Comparison of ENCODE assay signal across 11 cellular contexts in genomic region chr7:24911213-24911603, GRCh38.
DNase-seq lines count a peak whose midpoint lies in the region; ATAC-seq and TF ChIP-seq lines count a peak whose summit lies in the region.
"Had no signal": no experiment of that assay in that cellular context is flagged by ENCODE, and none has a peak within 500 bp of the region (broad histone marks: within the 10 kb centered on the region; RNA-seq: fewer than 3 reads in every experiment).

No MANE protein-coding gene starts in this region.

- no TSS peak for BruUV-seq in OCI-LY7 (replicated peaks; lab: Mats Ljungman, UMichigan)

- no peaks in the 10 kb centered on the region for H4K20me1 ChIP-seq in OCI-LY7 (ENCODE audit: insufficient read depth, low read length)

- intact Hi-C loops in OCI-LY7 (cut with micrococcal nuclease; ENCODE audit: unreplicated experiment), result no loop called here

- TF ChIP-seq CTCF in HEK293 (tag by site-specific recombination; IDR thresholded peaks at IDR 0.05) (no peak), OCI-LY7 (conservative IDR thresholded peaks at IDR 0.05; ENCODE audit: low read length) (no peak)

- H3K4me1 ChIP-seq in HEK293 (ENCODE audit: control insufficient read depth, insufficient read depth, low read length) (peaks cover 19% of the 10 kb centered on the region), OCI-LY7 (ENCODE audit: insufficient read depth, low read length, poor library complexity, severe bottlenecking) (peaks cover 96% of the 10 kb centered on the region)

- ATAC-seq in natural killer cell treated with Interleukin-12 subunit alpha and Interleukin-12 subunit beta and Interleukin-15 and Interleukin-18, amount 100 ng/mL, for 72 hours, result peak; percentile 70 to 74
- ATAC-seq in HG03025 (IDR thresholded peaks at IDR 0.05; ENCODE audit: low FRiP score, unreplicated experiment), result no peak

- no peaks in the 10 kb centered on the region for H3K36me3 ChIP-seq in HEK293 (ENCODE audit: control insufficient read depth in 2 of 2, insufficient read depth in 1 of 2, low read length in 2 of 2)
- peaks cover 14% of the 10 kb centered on the region for H3K36me3 ChIP-seq in OCI-LY7 (ENCODE audit: insufficient read depth, low read length)

- peak; percentile 12 to 41 for DNase-seq in activated CD4-positive, alpha-beta T cell treated with anti-CD3 and anti-CD28 coated beads for 4 hours
- DNase-seq in activated CD4-positive, alpha-beta T cell treated with anti-CD3 and anti-CD28 coated beads, Interleukin-2, amount 50 U/mL, for 4 hours, result no peak
- DNase-seq in OCI-LY7 (ENCODE audit: low spot score), result peak; percentile 61
- DNase-seq in natural killer cell treated with Interleukin-12 subunit alpha and Interleukin-12 subunit beta and Interleukin-15 and Interleukin-18, amount 100 ng/mL, for 72 hours (ENCODE audit: low spot score), result no peak
- DNase-seq in C1 segment of cervical spinal cord (lab: John Stamatoyannopoulos, UW), result no peak
- DNase-seq in NCI-H526 treated with DMSO at 0.1 percent for 48 hours (lab: John Stamatoyannopoulos, UW), result no peak
- DNase-seq: stimulated activated CD4-positive, alpha-beta T cell treated with anti-CD3 and anti-CD28 coated beads, Interleukin-12 subunit alpha, Interleukin-12 subunit beta, amount 100 ng/mL, for 4 hours had no signal

- H3K9me2 ChIP-seq in OCI-LY7 (ENCODE audit: insufficient read depth, low read length), result no peaks in the 10 kb centered on the region

- no peak overlapping the region for H2AFZ ChIP-seq in OCI-LY7 (ENCODE audit: low read length)

- H3K4me3 ChIP-seq in HEK293 (ENCODE audit: low read depth, low read length) (no peak overlapping the region), OCI-LY7 (ENCODE audit: low read depth, low read length, poor library complexity, severe bottlenecking) (peak overlapping the region; percentile 29)

- H3K27ac ChIP-seq in HEK293 (ENCODE audit: extremely low read depth, low read depth, low read length), result no peak overlapping the region; the same call in 1 of the 2 replicates
- H3K27ac ChIP-seq in OCI-LY7 (ENCODE audit: low read depth, low read length, poor library complexity, severe bottlenecking), result peak overlapping the region; percentile 72
- H3K27ac ChIP-seq: C4-2B, RWPE1 had no signal

- H3K4me3 Mint-ChIP-seq in natural killer cell treated with Interleukin-12 subunit alpha and Interleukin-12 subunit beta and Interleukin-15 and Interleukin-18, amount 100 ng/mL, for 72 hours, result peak overlapping the region; percentile 83

- POLR2A ChIA-PET in HEK293 (lab: Yijun Ruan, JAX) (no interaction called here), OCI-LY7 (lab: Charles Lee) (interaction anchor here (0.6 to 4.0 kb wide), 16 partner anchors 9 to 140 kb away, joined by 3 to 43 read pairs (median 8); no protein-coding TSS in a partner anchor)

- H3K4me2 ChIP-seq in OCI-LY7 (ENCODE audit: low read length), result peak overlapping the region; percentile 64

- H3K4me1 Mint-ChIP-seq in natural killer cell treated with Interleukin-12 subunit alpha and Interleukin-12 subunit beta and Interleukin-15 and Interleukin-18, amount 100 ng/mL, for 72 hours (ENCODE audit: low read depth in 2 of 2), result peaks cover 51 to 60% of the 10 kb centered on the region in 2 donors

- H3K79me2 ChIP-seq in OCI-LY7 (ENCODE audit: insufficient read depth, low read depth, low read length), result peaks cover 93% of the 10 kb centered on the region

- no peaks in the 10 kb centered on the region for H3K27me3 Mint-ChIP-seq in natural killer cell treated with Interleukin-12 subunit alpha and Interleukin-12 subunit beta and Interleukin-15 and Interleukin-18, amount 100 ng/mL, for 72 hours

- CTCF ChIA-PET in HEK293 (lab: Yijun Ruan, JAX), result interaction anchor here (0.7 to 1.5 kb wide), 4 partner anchors 15 to 182 kb away, joined by 3 to 4 read pairs (median 4); no protein-coding TSS in a partner anchor
- CTCF ChIA-PET in OCI-LY7 (lab: Charles Lee; ENCODE audit: unreplicated experiment), result interaction anchor here (0.6 to 1.2 kb wide), 3 partner anchors 15 to 90 kb away, joined by 3 to 4 read pairs (median 4); no protein-coding TSS in a partner anchor

- no peaks in the 10 kb centered on the region for H3K9me3 ChIP-seq in HEK293 (ENCODE audit: control insufficient read depth, insufficient read depth, low read depth, low read length)
- H3K9me3 ChIP-seq in OCI-LY7 (ENCODE audit: low read length), result no peaks in the 10 kb centered on the region

- H3K9me3 Mint-ChIP-seq in natural killer cell treated with Interleukin-12 subunit alpha and Interleukin-12 subunit beta and Interleukin-15 and Interleukin-18, amount 100 ng/mL, for 72 hours, result no peaks in the 10 kb centered on the region

- H3K27ac Mint-ChIP-seq in natural killer cell treated with Interleukin-12 subunit alpha and Interleukin-12 subunit beta and Interleukin-15 and Interleukin-18, amount 100 ng/mL, for 72 hours, result peak overlapping the region in 1 of 2 donors; percentile 91

- no peaks in the 10 kb centered on the region for H3K36me3 Mint-ChIP-seq in natural killer cell treated with Interleukin-12 subunit alpha and Interleukin-12 subunit beta and Interleukin-15 and Interleukin-18, amount 100 ng/mL, for 72 hours

TF ChIP-seq in HEK293, 187 proteins besides CTCF, POLR2A, EP300 and RAD21:
- TF ChIP-seq GFI1B (tag by site-specific recombination; IDR thresholded peaks at IDR 0.05) (no peak), ZSCAN16 (tag by site-specific recombination; IDR thresholded peaks at IDR 0.05) (peak; percentile 69; the same call in 1 of the 2 replicates), OSR2 (tag by site-specific recombination; IDR thresholded peaks at IDR 0.05) (peak; percentile 23; the same call in 1 of the 2 replicates), ZNF366 (tag by site-specific recombination; conservative IDR thresholded peaks at IDR 0.05) (no peak), PRDM6 (tag by site-specific recombination; IDR thresholded peaks at IDR 0.05) (peak; percentile 58), ZNF626 (tag by site-specific recombination; IDR thresholded peaks at IDR 0.05) (no peak), FEZF1 (tag by site-specific recombination; IDR thresholded peaks at IDR 0.05) (peak; percentile 41; the same call in 1 of the 2 replicates)

Comparison
In these comparisons a context has a peak if more than half of its experiments do, and no peak if none do; other contexts are left out.
1. DNase-seq: peak in activated CD4-positive, alpha-beta T cell treated with anti-CD3 and anti-CD28 coated beads for 4 hours (2 of 2) and OCI-LY7 (single experiment); none in activated CD4-positive, alpha-beta T cell treated with anti-CD3 and anti-CD28 coated beads, Interleukin-2, amount 50 U/mL, for 4 hours (0 of 2), natural killer cell treated with Interleukin-12 subunit alpha and Interleukin-12 subunit beta and Interleukin-15 and Interleukin-18, amount 100 ng/mL, for 72 hours (single experiment), C1 segment of cervical spinal cord (0 of 14) and NCI-H526 treated with DMSO at 0.1 percent for 48 hours (single experiment).